ENCODE assay signal across 17 cellular contexts in the genomic region with DNA sequence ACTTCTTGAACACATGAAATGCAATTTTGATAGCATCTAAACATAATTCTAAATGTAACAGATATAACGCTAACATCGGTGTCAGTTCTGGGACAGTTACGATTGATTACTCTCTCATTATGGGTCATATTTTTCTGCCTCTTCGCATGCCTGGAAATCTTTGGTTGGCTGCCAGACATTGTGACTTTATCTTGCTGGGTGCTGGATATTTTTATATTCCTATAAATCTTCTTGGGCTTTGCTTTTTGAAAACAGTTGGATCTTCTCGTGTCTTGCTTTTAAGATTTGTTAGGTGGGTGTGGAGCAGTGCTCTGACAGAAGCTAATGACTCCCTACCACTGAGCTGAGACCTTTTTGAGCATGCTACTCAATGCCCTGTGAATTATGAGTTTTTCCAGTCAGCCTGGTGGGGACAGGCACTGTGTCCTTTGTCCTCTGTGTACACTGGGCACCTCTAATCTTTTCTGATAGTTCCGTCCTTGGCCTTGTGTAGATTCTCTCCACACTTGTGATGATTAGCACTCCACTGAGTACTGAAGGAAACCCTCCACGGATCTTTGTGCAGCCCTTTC. TPM values are rescaled to one million over a fixed set of nuclear protein-coding genes. Genes with fewer than 3 reads are reported as not detected.
DNase-seq lines count a peak whose midpoint lies in the region; ATAC-seq and TF ChIP-seq lines count a peak whose summit lies in the region.
"Had no signal": no experiment of that assay in that cellular context is flagged by ENCODE, and none has a peak within 500 bp of the region (broad histone marks: within the 10 kb centered on the region; RNA-seq: fewer than 3 reads in every experiment).

No MANE protein-coding gene starts in this region.

- H4K20me1 ChIP-seq in GM23338 (replicated peaks; ENCODE audit: insufficient read depth) = no peaks in the 10 kb centered on the region

- in situ Hi-C loops in Panc1 (cut with HindIII; ENCODE audit: low pct_unique_long_range_greater_than_20kb, low sequenced_read_pairs) = no loop called here

- no peaks in the 10 kb centered on the region for H3K9me3 ChIP-seq in Panc1 (ENCODE audit: control insufficient read depth, insufficient read depth, low read depth, low read length)

- no peaks in the 10 kb centered on the region for H3K36me3 ChIP-seq in GM23338 (ENCODE audit: insufficient read depth)
- no peaks in the 10 kb centered on the region for H3K36me3 ChIP-seq in Panc1 (ENCODE audit: control insufficient read depth, insufficient read depth, low read length)

- no peaks in the 10 kb centered on the region for H3K9me2 ChIP-seq in GM23338 (ENCODE audit: insufficient read depth)

- H3K4me3 ChIP-seq in GM23338 = no peak overlapping the region
- no peak overlapping the region for H3K4me3 ChIP-seq in Panc1 (ENCODE audit: low read depth in 2 of 2, low read length in 2 of 2)
- H3K4me3 ChIP-seq: GM23248 had no signal

- H3K4me1 ChIP-seq in GM23338 (ENCODE audit: insufficient read depth) (no peaks in the 10 kb centered on the region), Panc1 (ENCODE audit: control insufficient read depth, insufficient read depth, low read length) (peaks cover 10% of the 10 kb centered on the region; the same call in 1 of the 2 replicates)

- peak overlapping the region; percentile 69 for H2AFZ ChIP-seq in GM23338
- H2AFZ ChIP-seq: GM23248 had no signal

- no peaks in the 10 kb centered on the region for H3K9me3 Mint-ChIP-seq in GM23338
- peaks cover 3% of the 10 kb centered on the region for H3K9me3 Mint-ChIP-seq in progenitor cell of endocrine pancreas (ENCODE audit: low read depth)

- no TSS peak for BruUV-seq in Panc1 (replicated peaks; lab: Mats Ljungman, UMichigan)

- ATAC-seq in GM23338 (no peak), Panc1 (peak; percentile 75), left lobe of liver (peak; percentile 19), GM19467 (IDR thresholded peaks at IDR 0.05; ENCODE audit: unreplicated experiment) (no peak), GM21528 (IDR thresholded peaks at IDR 0.05; ENCODE audit: low FRiP score, unreplicated experiment) (no peak)

- H3K27ac ChIP-seq in GM23338 (ENCODE audit: low read depth) (no peak overlapping the region), Panc1 (ENCODE audit: low read length) (peak overlapping the region; percentile 77)
- H3K27ac ChIP-seq: GM23248 had no signal

- no peak for DNase-seq in GM23338 (ENCODE audit: low spot score)
- DNase-seq in Panc1 (ENCODE audit: low read depth, low spot score) = no peak
- DNase-seq in left lobe of liver (ENCODE audit: low spot score) = no peak
- DNase-seq in progenitor cell of endocrine pancreas (ENCODE audit: low spot score, unreplicated experiment) = no peak
- DNase-seq in HuH-7.5 (ENCODE audit: low spot score) = no peak
- DNase-seq: CD4-positive, alpha-beta memory T cell; DND-41; GDM1; GM23248; Kasumi-1; NCI-H187 treated with DMSO at 0.1 percent for 48 hours; NCI-H2171; NCI-H510A; SIG-M5 had no signal

- H3K27ac Mint-ChIP-seq in GM23338 (no peak overlapping the region), progenitor cell of endocrine pancreas (peak overlapping the region; percentile 0)
- H3K27ac Mint-ChIP-seq: B cell; CD4-positive, alpha-beta memory T cell had no signal

- no peak overlapping the region for H3K4me2 ChIP-seq in GM23338

- no peaks in the 10 kb centered on the region for H3K27me3 ChIP-seq in GM23338 (ENCODE audit: insufficient read depth)
- H3K27me3 ChIP-seq in Panc1 (ENCODE audit: control insufficient read depth, insufficient read depth, low read length) = no peaks in the 10 kb centered on the region

- peaks cover 11% of the 10 kb centered on the region; the same call in 2 of the 3 replicates for H3K4me1 Mint-ChIP-seq in GM23338
- peaks cover 7% of the 10 kb centered on the region for H3K4me1 Mint-ChIP-seq in progenitor cell of endocrine pancreas (ENCODE audit: low read depth)
- H3K4me1 Mint-ChIP-seq: B cell; CD4-positive, alpha-beta memory T cell had no signal

- CTCF ChIA-PET in Panc1 (lab: Charles Lee) = interaction anchor here (0.6 kb wide), 1 partner anchor 92 kb away, joined by 9 read pairs; no protein-coding TSS in a partner anchor

- TF ChIP-seq CTCF in GM23338 (conservative IDR thresholded peaks at IDR 0.05; ENCODE audit: low read depth in 2 of 2) (no peak), Panc1 (IDR thresholded peaks at IDR 0.05) (no peak), progenitor cell of endocrine pancreas (IDR thresholded peaks at IDR 0.05; ENCODE audit: unreplicated experiment) (no peak)

- H3K4me3 Mint-ChIP-seq in GM23338 (no peak overlapping the region), progenitor cell of endocrine pancreas (ENCODE audit: low read depth) (no peak overlapping the region)
- H3K4me3 Mint-ChIP-seq: B cell; CD4-positive, alpha-beta memory T cell had no signal

- no peaks in the 10 kb centered on the region for H3K36me3 Mint-ChIP-seq in GM23338 (ENCODE audit: low read depth)
- H3K36me3 Mint-ChIP-seq in progenitor cell of endocrine pancreas (ENCODE audit: insufficient read depth) = no peaks in the 10 kb centered on the region
- H3K36me3 Mint-ChIP-seq: CD4-positive, alpha-beta memory T cell had no signal

- no peaks in the 10 kb centered on the region for H3K79me2 ChIP-seq in GM23338 (replicated peaks; ENCODE audit: insufficient read depth)

- no peaks in the 10 kb centered on the region for H3F3A ChIP-seq in GM23338 (replicated peaks; ENCODE audit: low read depth)

- intact Hi-C loops in Panc1 (cut with micrococcal nuclease; ENCODE audit: unreplicated experiment) = no loop called here

- no peaks in the 10 kb centered on the region for H3K27me3 Mint-ChIP-seq in GM23338 (ENCODE audit: insufficient read depth, low read depth, poor library complexity)
- no peaks in the 10 kb centered on the region for H3K27me3 Mint-ChIP-seq in progenitor cell of endocrine pancreas
- H3K27me3 Mint-ChIP-seq: CD4-positive, alpha-beta memory T cell had no signal

- POLR2A ChIA-PET in Panc1 (lab: Charles Lee) = no interaction called here

TF ChIP-seq in GM23338, 12 proteins besides CTCF, POLR2A, EP300 and RAD21 (continues in another document):
- TF ChIP-seq JUNB (IDR thresholded peaks at IDR 0.05; ENCODE audit: unreplicated experiment) (no peak), STAT1 (IDR thresholded peaks at IDR 0.05; ENCODE audit: unreplicated experiment) (no peak), ZNF462 (CRISPR knock-in tag; IDR thresholded peaks at IDR 0.05) (no peak)

RNA-seq across cellular contexts. Expression of gene EDARADD, which starts 28.0 kb away (rescaled TPM):
- 3.1 and 4.4 TPM in 2 replicates for total RNA-seq in GM23338 (2014; rRNA removed; shearing (Covaris generic))
- 3.2 and 3.7 TPM in 2 replicates for polyA plus RNA-seq in GM23338 (2016; fragmentation: Nextera tagmentation; extraction: Ambion mirVana)
- total RNA-seq in Panc1 (2021; ENCODE audit: unreplicated experiment) = 35.4 TPM
- 30.5 TPM for polyA plus RNA-seq in Panc1 (2012; ENCODE audit: insufficient read length)
- total RNA-seq in left lobe of liver = 0.20 TPM
- 12.3 and 13.5 TPM in 2 replicates for total RNA-seq in progenitor cell of endocrine pancreas
- total RNA-seq: B cell had no signal

Comparison
In these comparisons a context has a peak if more than half of its experiments do, and no peak if none do; other contexts are left out.
1. ATAC-seq: peak in Panc1 (single experiment) and left lobe of liver (single experiment); none in GM23338 (single experiment), GM19467 (single experiment) and GM21528 (single experiment).